In the genomic region with DNA sequence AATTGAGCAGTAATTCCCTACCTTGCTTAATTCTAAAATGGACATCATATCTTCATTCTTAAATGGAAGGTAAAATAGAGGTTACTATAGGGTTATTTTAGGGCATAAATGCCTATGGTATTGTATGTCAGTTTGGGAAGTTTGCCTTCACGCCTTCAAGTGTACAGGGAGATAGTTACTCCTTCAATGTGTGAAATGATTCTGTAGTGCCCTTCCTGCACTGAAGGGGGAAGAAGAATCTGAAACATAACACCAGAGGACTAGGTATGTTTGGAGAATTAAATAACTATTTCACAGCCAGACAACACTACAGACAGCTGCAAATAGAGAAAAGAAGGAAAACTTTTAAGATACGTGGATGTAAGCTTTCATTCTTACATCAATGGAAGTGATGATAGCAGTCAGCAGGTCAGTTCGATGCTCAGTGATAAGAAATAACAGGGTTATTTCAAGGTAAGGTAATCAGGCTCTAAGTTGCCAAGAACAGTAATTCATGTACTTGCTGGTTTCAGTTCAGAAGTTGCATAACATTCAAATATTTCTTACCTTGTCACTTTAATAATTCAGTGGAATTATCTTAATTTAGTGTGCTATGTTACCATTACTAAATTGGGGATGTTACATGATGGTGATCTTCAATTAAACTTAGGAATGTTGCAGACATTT, we compare ENCODE assay signal across 14 cellular contexts. TPM values are rescaled to one million over a fixed set of nuclear protein-coding genes. Genes with fewer than 3 reads are reported as not detected.
DNase-seq lines count a peak whose midpoint lies in the region; ATAC-seq and TF ChIP-seq lines count a peak whose summit lies in the region.
"Had no signal": no experiment of that assay in that cellular context is flagged by ENCODE, and none has a peak within 500 bp of the region (broad histone marks: within the 10 kb centered on the region; RNA-seq: fewer than 3 reads in every experiment).

No MANE protein-coding gene starts in this region.

- H2AK5ac ChIP-seq in mesenchymal stem cell (ENCODE audit: low read length, severe bottlenecking): no peak overlapping the region

- no peaks in the 10 kb centered on the region for H3K9me3 ChIP-seq in CD4-positive, alpha-beta T cell (ENCODE audit: control insufficient read depth, low read length)
- H3K9me3 ChIP-seq in mesenchymal stem cell (ENCODE audit: control insufficient read depth, low read length): no peaks in the 10 kb centered on the region

- no peak for DNase-seq in CD4-positive, alpha-beta T cell
- no peak for DNase-seq in HFFc6
- peak; percentile 5 for DNase-seq in mesenchymal stem cell
- DNase-seq in activated CD8-positive, alpha-beta memory T cell treated with anti-CD3 and anti-CD28 coated beads, Interleukin-2, amount 50 U/mL, for 4 hours: no peak
- no peak for DNase-seq in NCI-H146 treated with DMSO at 0.1 percent for 48 hours (lab: John Stamatoyannopoulos, UW; ENCODE audit: unreplicated experiment)
- DNase-seq in GM13976 (ENCODE audit: low spot score): no peak
- DNase-seq: activated naive CD8-positive, alpha-beta T cell treated with anti-CD3 and anti-CD28 coated beads for 36 hours; DMS79 treated with DMSO at 0.1 percent for 48 hours; midbrain; stimulated activated naive CD4-positive, alpha-beta T cell had no signal

- no peaks in the 10 kb centered on the region for H3K27me3 Mint-ChIP-seq in CD4-positive, alpha-beta T cell
- H3K27me3 Mint-ChIP-seq in HFFc6 (ENCODE audit: insufficient read depth): no peaks in the 10 kb centered on the region
- H3K27me3 Mint-ChIP-seq in brain: peaks cover 15% of the 10 kb centered on the region

- H2BK5ac ChIP-seq in mesenchymal stem cell (ENCODE audit: low read depth, low read length, poor library complexity, severe bottlenecking): no peak overlapping the region

- H3K9me3 Mint-ChIP-seq in CD4-positive, alpha-beta T cell: no peaks in the 10 kb centered on the region
- H3K9me3 Mint-ChIP-seq in HFFc6 (no peaks in the 10 kb centered on the region), brain (no peaks in the 10 kb centered on the region)
- H3K9me3 Mint-ChIP-seq: activated naive CD8-positive, alpha-beta T cell treated with anti-CD3 and anti-CD28 coated beads for 36 hours; IgD-negative memory B cell had no signal

- H3K4me1 Mint-ChIP-seq in CD4-positive, alpha-beta T cell (ENCODE audit: low read depth): peaks cover 33% of the 10 kb centered on the region
- H3K4me1 Mint-ChIP-seq in HFFc6 (ENCODE audit: low read depth) (peaks cover 61% of the 10 kb centered on the region), brain (peaks cover 66% of the 10 kb centered on the region)

- H3K36me3 Mint-ChIP-seq in CD4-positive, alpha-beta T cell (ENCODE audit: low read depth): peaks cover 5% of the 10 kb centered on the region
- H3K36me3 Mint-ChIP-seq in HFFc6 (ENCODE audit: low read depth) (no peaks in the 10 kb centered on the region), brain (no peaks in the 10 kb centered on the region)
- H3K36me3 Mint-ChIP-seq: IgD-negative memory B cell had no signal

- no peak overlapping the region for H3K14ac ChIP-seq in mesenchymal stem cell (ENCODE audit: low read length in 2 of 2)

- no peak overlapping the region for H3K23ac ChIP-seq in mesenchymal stem cell (ENCODE audit: low read length in 2 of 2)

- H3K4me3 ChIP-seq in mesenchymal stem cell (ENCODE audit: insufficient read depth in 1 of 2, low read depth in 1 of 2, low read length in 2 of 2): no peak overlapping the region

- in situ Hi-C loops in GM13976 (cut with MboI; ENCODE audit: low sequenced_read_pairs, unreplicated experiment): loop anchor here (25.0 kb wide), 1 partner anchor 277 kb away; no protein-coding TSS in a partner anchor

- no peaks in the 10 kb centered on the region for H3K27me3 ChIP-seq in CD4-positive, alpha-beta T cell (ENCODE audit: control insufficient read depth, insufficient read depth, low read length)
- no peaks in the 10 kb centered on the region for H3K27me3 ChIP-seq in mesenchymal stem cell (ENCODE audit: control insufficient read depth in 1 of 2, insufficient read depth in 1 of 2, low read length in 2 of 2)

- no peak overlapping the region for H3K4me2 ChIP-seq in mesenchymal stem cell (ENCODE audit: low read length, poor library complexity, severe bottlenecking)

- 98% methylated on average over 3 of the region's 3 CpGs for WGBS in mesenchymal stem cell

- H3K27ac ChIP-seq in CD4-positive, alpha-beta T cell (ENCODE audit: low read depth, low read length): no peak overlapping the region
- H3K27ac ChIP-seq in mesenchymal stem cell (ENCODE audit: low read length, poor library complexity, severe bottlenecking): no peak overlapping the region

- H2BK12ac ChIP-seq in mesenchymal stem cell (ENCODE audit: low read length in 2 of 2): no peak overlapping the region

- H2BK15ac ChIP-seq in mesenchymal stem cell (ENCODE audit: low read depth, poor library complexity, severe bottlenecking): no peak overlapping the region

- no peak overlapping the region for H3K9ac ChIP-seq in mesenchymal stem cell (ENCODE audit: low read length)

- intact Hi-C loops in CD4-positive, alpha-beta T cell (cut with DNase I, micrococcal nuclease): loop anchor here in 1 of 2 experiments (10.0 kb wide), 1 partner anchor 836 kb away; a partner anchor contains a TSS

- H3K4ac ChIP-seq in mesenchymal stem cell (ENCODE audit: low read depth in 1 of 2, low read length in 2 of 2): no peak overlapping the region

- POLR2A ChIA-PET in CD4-positive, alpha-beta T cell (lab: Charles Lee): no interaction called here

- H3K4me3 Mint-ChIP-seq in CD4-positive, alpha-beta T cell: peak overlapping the region; percentile 35
- H3K4me3 Mint-ChIP-seq in HFFc6 (no peak overlapping the region; the same call in 1 of the 2 replicates), brain (peak overlapping the region in 4 of 5 experiments; percentile 11 to 64 (median 43))
- H3K4me3 Mint-ChIP-seq: activated naive CD8-positive, alpha-beta T cell treated with anti-CD3 and anti-CD28 coated beads for 36 hours had no signal

- H3K27ac Mint-ChIP-seq in CD4-positive, alpha-beta T cell: no peak overlapping the region
- no peak overlapping the region for H3K27ac Mint-ChIP-seq in HFFc6
- H3K27ac Mint-ChIP-seq in brain: peak overlapping the region in 1 of 5 experiments; percentile 63
- H3K27ac Mint-ChIP-seq: activated naive CD8-positive, alpha-beta T cell treated with anti-CD3 and anti-CD28 coated beads for 36 hours; IgD-negative memory B cell had no signal

- TF ChIP-seq CTCF in CD4-positive, alpha-beta T cell (IDR thresholded peaks at IDR 0.05): no peak
- TF ChIP-seq CTCF in HFFc6 (IDR thresholded peaks at IDR 0.05) (peak; percentile 35), brain (conservative IDR thresholded peaks at IDR 0.05) (no peak), GM13976 (IDR thresholded peaks at IDR 0.05; ENCODE audit: borderline replicate concordance, control extremely low read depth, extremely low read depth, insufficient read depth, missing control alignments) (no peak)

- H3K79me1 ChIP-seq in mesenchymal stem cell (replicated peaks; ENCODE audit: low read length, poor library complexity, severe bottlenecking): peaks cover 3% of the 10 kb centered on the region

- no peak for ATAC-seq in CD4-positive, alpha-beta T cell (ENCODE audit: poor library complexity)
- ATAC-seq in HG02588 (IDR thresholded peaks at IDR 0.05; ENCODE audit: unreplicated experiment): no peak
- ATAC-seq: esophagus mucosa had no signal

- CTCF ChIA-PET in CD4-positive, alpha-beta T cell (lab: Charles Lee): no interaction called here

- H2AFZ ChIP-seq in mesenchymal stem cell (ENCODE audit: low read depth, low read length): no peak overlapping the region

- H2BK120ac ChIP-seq in mesenchymal stem cell (ENCODE audit: low read depth, low read length): no peak overlapping the region

- no peak overlapping the region for H4K91ac ChIP-seq in mesenchymal stem cell (ENCODE audit: low read length)

- H3K18ac ChIP-seq in mesenchymal stem cell (ENCODE audit: low read depth in 1 of 2, low read length in 2 of 2): no peak overlapping the region

- H4K8ac ChIP-seq in mesenchymal stem cell (ENCODE audit: low read length): no peak overlapping the region

- peaks cover 4% of the 10 kb centered on the region for H3K4me1 ChIP-seq in mesenchymal stem cell (ENCODE audit: control insufficient read depth, insufficient read depth, low read depth, low read length)

- no peaks in the 10 kb centered on the region for H3K36me3 ChIP-seq in mesenchymal stem cell (ENCODE audit: control insufficient read depth in 1 of 2, insufficient read depth in 2 of 2, low read depth in 1 of 2, low read length in 2 of 2)

RNA-seq across cellular contexts. Expression of a gene that starts 4.0 kb away (rescaled TPM):
- total RNA-seq in CD4-positive, alpha-beta T cell: 10 to 100 TPM; 10.8 to 14.6 TPM
- total RNA-seq in HFFc6 (2021; fragmentation: NEBNext Ultra II Directional; extraction: Animal tissue kit (Norgen Biotek cat#: 25700)): 10 to 100 TPM; 35.9 to 48.9 (median 43.5) TPM
- polyA plus RNA-seq in brain (ENCODE audit: insufficient read depth, low read depth, low replicate concordance): 76.0 TPM
- polyA plus RNA-seq in mesenchymal stem cell (2013, experiment 1 of 2): 15.1 TPM
- 14.4 TPM for polyA plus RNA-seq in mesenchymal stem cell (2013, experiment 2 of 2)

RNA-seq across cellular contexts. Expression of a gene that starts 4.2 kb away (rescaled TPM):
- not detected for total RNA-seq in CD4-positive, alpha-beta T cell
- 1 to 10 TPM in 2 of 6 experiments, under 1 TPM in 4; 0.66 to 1.3 (median 0.84) TPM for total RNA-seq in HFFc6 (2021; fragmentation: NEBNext Ultra II Directional; extraction: Animal tissue kit (Norgen Biotek cat#: 25700))
- 0.64 TPM for polyA plus RNA-seq in brain (ENCODE audit: insufficient read depth, low read depth, low replicate concordance)
- 0.21 TPM for polyA plus RNA-seq in mesenchymal stem cell (2013, experiment 1 of 2)
- polyA plus RNA-seq in mesenchymal stem cell (2013, experiment 2 of 2): 0.10 TPM
- total RNA-seq: activated naive CD8-positive, alpha-beta T cell treated with anti-CD3 and anti-CD28 coated beads for 36 hours had no signal
- polyA plus RNA-seq: IgD-negative memory B cell had no signal
